30 cellular contexts compared by ENCODE assay signal in the genomic region with DNA sequence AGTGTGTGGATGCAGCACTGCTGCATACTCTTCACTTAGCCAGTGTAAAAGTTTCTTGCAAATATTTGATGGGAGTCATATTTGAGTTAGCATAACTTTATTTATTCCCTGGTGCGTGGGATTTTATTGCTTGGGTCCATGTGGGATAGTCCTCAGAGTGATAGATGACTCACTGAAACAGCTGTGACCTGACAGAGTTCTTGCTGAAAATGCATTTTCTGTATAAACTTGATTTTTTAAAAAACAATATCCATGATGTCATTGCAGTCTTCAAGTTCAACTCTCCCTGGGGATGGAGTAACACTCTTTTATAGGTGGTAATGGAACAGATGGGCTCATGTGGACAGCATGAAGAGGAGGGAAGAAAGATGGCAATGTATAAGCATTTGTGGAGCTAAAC.
DNase-seq lines count a peak whose midpoint lies in the region; ATAC-seq, FAIRE-seq and TF ChIP-seq lines count a peak whose summit lies in the region.
"Had no signal": no experiment of that assay in that cellular context is flagged by ENCODE, and none has a peak within 500 bp of the region (broad histone marks: within the 10 kb centered on the region; RNA-seq: fewer than 3 reads in every experiment).

No MANE protein-coding gene starts in this region.

- TF ChIP-seq POLR2A in HepG2 (IDR thresholded peaks at IDR 0.05; ENCODE audit: insufficient read depth in 1 of 2, low read depth in 2 of 2, low read length in 2 of 2) (no peak), right lobe of liver (IDR thresholded peaks at IDR 0.05) (no peak)

- H3K4me3 ChIP-seq in HepG2 (replicated peaks in 1 of 3; ENCODE audit: insufficient read depth in 1 of 3, low read depth in 2 of 3, low read length in 3 of 3) = no peak overlapping the region
- H3K4me3 ChIP-seq in right lobe of liver = no peak overlapping the region
- H3K4me3 ChIP-seq in fibroblast of villous mesenchyme (ENCODE audit: low read depth, low read length) = no peak overlapping the region
- H3K4me3 ChIP-seq: SJSA1 had no signal

- no peak overlapping the region for H3K9ac ChIP-seq in HepG2 (ENCODE audit: insufficient read depth, low read depth, low read length)
- H3K9ac ChIP-seq: KMS-11 had no signal

- TF ChIP-seq EP300 in HepG2 (IDR thresholded peaks at IDR 0.05; ENCODE audit: low read depth in 2 of 2, low read length in 2 of 2) = no peak
- no peak for TF ChIP-seq EP300 in HepG2 (CRISPR knock-in tag; IDR thresholded peaks at IDR 0.05; ENCODE audit: borderline replicate concordance)

- H4K20me1 ChIP-seq in HepG2 (ENCODE audit: insufficient read depth, low read length) = no peaks in the 10 kb centered on the region

- CTCF ChIA-PET in HepG2 (lab: Yijun Ruan, JAX; ENCODE audit: low intra/inter-chr PET ratio, low total read pairs) = no interaction called here

- TF ChIP-seq RAD21 in HepG2 (CRISPR knock-in tag; IDR thresholded peaks at IDR 0.05) = no peak

- no peaks in the 10 kb centered on the region for H3K27me3 ChIP-seq in HepG2 (ENCODE audit: control insufficient read depth in 1 of 2, insufficient read depth in 2 of 2, low read length in 2 of 2)
- no peaks in the 10 kb centered on the region for H3K27me3 ChIP-seq in right lobe of liver
- H3K27me3 ChIP-seq: SJSA1 had no signal

- no peak for TF ChIP-seq CTCF in HepG2 (CRISPR knock-in tag; IDR thresholded peaks at IDR 0.05)
- TF ChIP-seq CTCF in right lobe of liver (IDR thresholded peaks at IDR 0.05) = no peak
- TF ChIP-seq CTCF in fibroblast of villous mesenchyme (IDR thresholded peaks at IDR 0.05; ENCODE audit: insufficient read depth, low read depth, low read length) = no peak
- no peak for TF ChIP-seq CTCF in nephron (IDR thresholded peaks at IDR 0.05; ENCODE audit: unreplicated experiment in 3 of 3)

- peak overlapping the region; percentile 20 to 71 (median 53) for H3K27ac Mint-ChIP-seq in nephron
- H3K27ac Mint-ChIP-seq: CD8-positive, alpha-beta memory T cell had no signal

- H3K36me3 ChIP-seq in HepG2 (replicated peaks in 1 of 2; ENCODE audit: control insufficient read depth in 1 of 2, insufficient read depth in 2 of 2, low read length in 2 of 2) (no peaks in the 10 kb centered on the region), right lobe of liver (no peaks in the 10 kb centered on the region)
- H3K36me3 ChIP-seq: SJSA1 had no signal

- no peaks in the 10 kb centered on the region for H3K9me3 Mint-ChIP-seq in nephron

- H3K27ac ChIP-seq in HepG2 (ENCODE audit: extremely low read length, insufficient read depth, low read length) (no peak overlapping the region), right lobe of liver (no peak overlapping the region)
- H3K27ac ChIP-seq: 22Rv1, KMS-11, SJSA1 had no signal

- POLR2A ChIA-PET in HepG2 (lab: Yijun Ruan, JAX) = no interaction called here

- H3K4me2 ChIP-seq in HepG2 (ENCODE audit: low read depth, low read length) = no peak overlapping the region
- H3K4me2 ChIP-seq: KMS-11 had no signal

- H2AFZ ChIP-seq in HepG2 (ENCODE audit: low read length) = no peak overlapping the region

- H3K36me3 Mint-ChIP-seq in nephron (ENCODE audit: low read depth) = no peaks in the 10 kb centered on the region
- H3K36me3 Mint-ChIP-seq: CD8-positive, alpha-beta memory T cell had no signal

- DNase-seq in HepG2 (ENCODE audit: low spot score) (no peak), right lobe of liver (no peak), fibroblast of villous mesenchyme (ENCODE audit: low read depth) (peak; percentile 42), DMS79 treated with DMSO at 0.1 percent for 48 hours (lab: John Stamatoyannopoulos, UW) (no peak), NCI-H1105 (lab: John Stamatoyannopoulos, UW) (no peak), RKO (ENCODE audit: low spot score) (no peak)
- DNase-seq: C1 segment of cervical spinal cord; Calu3; CD8-positive, alpha-beta memory T cell; DMS153; GOT3; IMR-90; MV-4-11; NCI-H1694; NCI-H2081; NCI-H2171; NCI-H345; NCI-H524; OCI-M1 had no signal

- ATAC-seq in HepG2 (no peak), right lobe of liver (no peak), HG03565 (IDR thresholded peaks at IDR 0.05; ENCODE audit: unreplicated experiment) (no peak)
- ATAC-seq: HCT116, Right ventricle myocardium inferior had no signal

- WGBS in HepG2 (ENCODE audit: low lambda C conversion rate) = 0% methylated on average over 1 of the region's 1 CpG
- WGBS in right lobe of liver (ENCODE audit: insufficient coverage, low coverage, low lambda C conversion rate, missing lambda C conversion rate) = 45% methylated on average over 1 of the region's 1 CpG

- no peaks in the 10 kb centered on the region for H3K79me2 ChIP-seq in HepG2 (ENCODE audit: insufficient read depth, low read length)

- no peak overlapping the region for H3K4me3 Mint-ChIP-seq in nephron
- H3K4me3 Mint-ChIP-seq: CD8-positive, alpha-beta memory T cell had no signal

- BruUV-seq in HepG2 (replicated peaks; lab: Mats Ljungman, UMichigan) = no TSS peak

- no peaks in the 10 kb centered on the region for H3K4me1 ChIP-seq in HepG2 (ENCODE audit: insufficient read depth, low read length)
- H3K4me1 ChIP-seq in right lobe of liver = no peaks in the 10 kb centered on the region
- H3K4me1 ChIP-seq: SJSA1 had no signal

- H3K9me3 ChIP-seq in HepG2 (ENCODE audit: low read length) (no peaks in the 10 kb centered on the region; the same call in 1 of the 2 replicates), right lobe of liver (no peaks in the 10 kb centered on the region)
- H3K9me3 ChIP-seq: SJSA1 had no signal

- in situ Hi-C loops in HepG2 (cut with HindIII; ENCODE audit: extremely low pct_ligation_motif_present, low pct_unique_long_range_greater_than_20kb) = no loop called here

- no peaks in the 10 kb centered on the region for H3K27me3 Mint-ChIP-seq in nephron (ENCODE audit: low read depth)
- H3K27me3 Mint-ChIP-seq: CD8-positive, alpha-beta memory T cell had no signal

- peaks cover 9% of the 10 kb centered on the region for H3K4me1 Mint-ChIP-seq in nephron
- H3K4me1 Mint-ChIP-seq: CD8-positive, alpha-beta memory T cell had no signal

- intact Hi-C loops in HepG2 (cut with micrococcal nuclease; ENCODE audit: unreplicated experiment) = no loop called here
- intact Hi-C loops in right lobe of liver (cut with DNase I) = no loop called here

- FAIRE-seq in HepG2 (lab: Jason Lieb, UNC) = no peak
- FAIRE-seq: G401.6, GM18507, HTR-8/SVneo, RCC 7860 had no signal

TF ChIP-seq in HepG2, 621 proteins besides CTCF, POLR2A, EP300 and RAD21:
- TF ChIP-seq ATF7 (IDR thresholded peaks at IDR 0.05) = 0 out of 2 replicates have a peak, but pooled peaks have one; percentile 29
- TF ChIP-seq ATF7 (CRISPR knock-in tag; IDR thresholded peaks at IDR 0.05) = no peak
- TF ChIP-seq KLF12 (CRISPR knock-in tag; IDR thresholded peaks at IDR 0.05; ENCODE audit: borderline replicate concordance) = no peak
